In genomic region chr19:49564616-49565045, GRCh38 we compare ENCODE assay signal across 1 cellular context.
TF ChIP-seq lines count a peak whose summit lies in the region.

No MANE protein-coding gene starts in this region.

TF ChIP-seq in H1, 55 proteins besides CTCF, POLR2A, EP300 and RAD21:
- TF ChIP-seq BACH1 (IDR thresholded peaks at IDR 0.05; ENCODE audit: low read length), result no peak
- no peak for TF ChIP-seq CHD1 (IDR thresholded peaks at IDR 0.05; ENCODE audit: low read depth, low read length)
- no peak for TF ChIP-seq YY1 (IDR thresholded peaks at IDR 0.05; ENCODE audit: low read depth, low read length)
- TF ChIP-seq, protein P1, sequence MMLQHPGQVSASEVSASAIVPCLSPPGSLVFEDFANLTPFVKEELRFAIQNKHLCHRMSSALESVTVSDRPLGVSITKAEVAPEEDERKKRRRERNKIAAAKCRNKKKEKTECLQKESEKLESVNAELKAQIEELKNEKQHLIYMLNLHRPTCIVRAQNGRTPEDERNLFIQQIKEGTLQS (IDR thresholded peaks at IDR 0.05; ENCODE audit: insufficient read depth, low read depth, low read length), result no peak
- TF ChIP-seq EZH2 (IDR thresholded peaks at IDR 0.05; ENCODE audit: low read depth, low read length, severe bottlenecking), result no peak
- TF ChIP-seq HDAC2 (IDR thresholded peaks at IDR 0.05; ENCODE audit: borderline replicate concordance in 1 of 2, low read depth in 2 of 2, low read length in 2 of 2), result no peak
- no peak for TF ChIP-seq SRF (IDR thresholded peaks at IDR 0.05; ENCODE audit: low read depth, low read length)
- TF ChIP-seq JUN (IDR thresholded peaks at IDR 0.05; ENCODE audit: low read depth, low read length), result no peak
- no peak for TF ChIP-seq SIX5 (IDR thresholded peaks at IDR 0.05; ENCODE audit: low read depth, low read length)
- TF ChIP-seq KDM4A (IDR thresholded peaks at IDR 0.05; ENCODE audit: low read depth, low read length, severe bottlenecking), result no peak
- TF ChIP-seq RBBP5 (IDR thresholded peaks at IDR 0.05; ENCODE audit: borderline replicate concordance, low read depth, low read length), result no peak
- TF ChIP-seq RFX5 (IDR thresholded peaks at IDR 0.05; ENCODE audit: borderline replicate concordance, low read depth, low read length), result no peak
